Comparison of ENCODE assay signal across 1 cellular context in genomic region chr10:63766766-63767505, GRCh38.
TF ChIP-seq lines count a peak whose summit lies in the region.

No MANE protein-coding gene starts in this region.

TF ChIP-seq in HepG2, 621 proteins besides CTCF, POLR2A, EP300 and RAD21 (continued from another document):
- TF ChIP-seq, protein P1, sequence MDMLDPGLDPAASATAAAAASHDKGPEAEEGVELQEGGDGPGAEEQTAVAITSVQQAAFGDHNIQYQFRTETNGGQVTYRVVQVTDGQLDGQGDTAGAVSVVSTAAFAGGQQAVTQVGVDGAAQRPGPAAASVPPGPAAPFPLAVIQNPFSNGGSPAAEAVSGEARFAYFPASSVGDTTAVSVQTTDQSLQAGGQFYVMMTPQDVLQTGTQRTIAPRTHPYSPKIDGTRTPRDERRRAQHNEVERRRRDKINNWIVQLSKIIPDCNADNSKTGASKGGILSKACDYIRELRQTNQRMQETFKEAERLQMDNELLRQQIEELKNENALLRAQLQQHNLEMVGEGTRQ (IDR thresholded peaks at IDR 0.05; ENCODE audit: low read depth, low read length) = no peak
- TF ChIP-seq, protein P1 (CRISPR knock-in tag; IDR thresholded peaks at IDR 0.05; ENCODE audit: borderline replicate concordance) = no peak
- no peak for TF ChIP-seq ZSCAN29 (CRISPR knock-in tag; conservative IDR thresholded peaks at IDR 0.05)
- no peak for TF ChIP-seq MAFK (conservative IDR thresholded peaks at IDR 0.05 in 1 of 2, IDR thresholded peaks at IDR 0.05 in 1 of 2; ENCODE audit: low read length in 2 of 2)
- TF ChIP-seq PHF8 (CRISPR knock-in tag; IDR thresholded peaks at IDR 0.05) = no peak
- TF ChIP-seq HNRNPL (IDR thresholded peaks at IDR 0.05; ENCODE audit: low read depth, low read length) = no peak
- TF ChIP-seq SRSF4 (IDR thresholded peaks at IDR 0.05; ENCODE audit: low read depth, low read length, poor library complexity, severe bottlenecking) = no peak
- no peak for TF ChIP-seq ZNF720 (CRISPR knock-in tag; IDR thresholded peaks at IDR 0.05)
- no peak for TF ChIP-seq ZFY (CRISPR knock-in tag; IDR thresholded peaks at IDR 0.05)
- TF ChIP-seq STAT5B (CRISPR knock-in tag; IDR thresholded peaks at IDR 0.05) = no peak
- TF ChIP-seq, protein P2, sequence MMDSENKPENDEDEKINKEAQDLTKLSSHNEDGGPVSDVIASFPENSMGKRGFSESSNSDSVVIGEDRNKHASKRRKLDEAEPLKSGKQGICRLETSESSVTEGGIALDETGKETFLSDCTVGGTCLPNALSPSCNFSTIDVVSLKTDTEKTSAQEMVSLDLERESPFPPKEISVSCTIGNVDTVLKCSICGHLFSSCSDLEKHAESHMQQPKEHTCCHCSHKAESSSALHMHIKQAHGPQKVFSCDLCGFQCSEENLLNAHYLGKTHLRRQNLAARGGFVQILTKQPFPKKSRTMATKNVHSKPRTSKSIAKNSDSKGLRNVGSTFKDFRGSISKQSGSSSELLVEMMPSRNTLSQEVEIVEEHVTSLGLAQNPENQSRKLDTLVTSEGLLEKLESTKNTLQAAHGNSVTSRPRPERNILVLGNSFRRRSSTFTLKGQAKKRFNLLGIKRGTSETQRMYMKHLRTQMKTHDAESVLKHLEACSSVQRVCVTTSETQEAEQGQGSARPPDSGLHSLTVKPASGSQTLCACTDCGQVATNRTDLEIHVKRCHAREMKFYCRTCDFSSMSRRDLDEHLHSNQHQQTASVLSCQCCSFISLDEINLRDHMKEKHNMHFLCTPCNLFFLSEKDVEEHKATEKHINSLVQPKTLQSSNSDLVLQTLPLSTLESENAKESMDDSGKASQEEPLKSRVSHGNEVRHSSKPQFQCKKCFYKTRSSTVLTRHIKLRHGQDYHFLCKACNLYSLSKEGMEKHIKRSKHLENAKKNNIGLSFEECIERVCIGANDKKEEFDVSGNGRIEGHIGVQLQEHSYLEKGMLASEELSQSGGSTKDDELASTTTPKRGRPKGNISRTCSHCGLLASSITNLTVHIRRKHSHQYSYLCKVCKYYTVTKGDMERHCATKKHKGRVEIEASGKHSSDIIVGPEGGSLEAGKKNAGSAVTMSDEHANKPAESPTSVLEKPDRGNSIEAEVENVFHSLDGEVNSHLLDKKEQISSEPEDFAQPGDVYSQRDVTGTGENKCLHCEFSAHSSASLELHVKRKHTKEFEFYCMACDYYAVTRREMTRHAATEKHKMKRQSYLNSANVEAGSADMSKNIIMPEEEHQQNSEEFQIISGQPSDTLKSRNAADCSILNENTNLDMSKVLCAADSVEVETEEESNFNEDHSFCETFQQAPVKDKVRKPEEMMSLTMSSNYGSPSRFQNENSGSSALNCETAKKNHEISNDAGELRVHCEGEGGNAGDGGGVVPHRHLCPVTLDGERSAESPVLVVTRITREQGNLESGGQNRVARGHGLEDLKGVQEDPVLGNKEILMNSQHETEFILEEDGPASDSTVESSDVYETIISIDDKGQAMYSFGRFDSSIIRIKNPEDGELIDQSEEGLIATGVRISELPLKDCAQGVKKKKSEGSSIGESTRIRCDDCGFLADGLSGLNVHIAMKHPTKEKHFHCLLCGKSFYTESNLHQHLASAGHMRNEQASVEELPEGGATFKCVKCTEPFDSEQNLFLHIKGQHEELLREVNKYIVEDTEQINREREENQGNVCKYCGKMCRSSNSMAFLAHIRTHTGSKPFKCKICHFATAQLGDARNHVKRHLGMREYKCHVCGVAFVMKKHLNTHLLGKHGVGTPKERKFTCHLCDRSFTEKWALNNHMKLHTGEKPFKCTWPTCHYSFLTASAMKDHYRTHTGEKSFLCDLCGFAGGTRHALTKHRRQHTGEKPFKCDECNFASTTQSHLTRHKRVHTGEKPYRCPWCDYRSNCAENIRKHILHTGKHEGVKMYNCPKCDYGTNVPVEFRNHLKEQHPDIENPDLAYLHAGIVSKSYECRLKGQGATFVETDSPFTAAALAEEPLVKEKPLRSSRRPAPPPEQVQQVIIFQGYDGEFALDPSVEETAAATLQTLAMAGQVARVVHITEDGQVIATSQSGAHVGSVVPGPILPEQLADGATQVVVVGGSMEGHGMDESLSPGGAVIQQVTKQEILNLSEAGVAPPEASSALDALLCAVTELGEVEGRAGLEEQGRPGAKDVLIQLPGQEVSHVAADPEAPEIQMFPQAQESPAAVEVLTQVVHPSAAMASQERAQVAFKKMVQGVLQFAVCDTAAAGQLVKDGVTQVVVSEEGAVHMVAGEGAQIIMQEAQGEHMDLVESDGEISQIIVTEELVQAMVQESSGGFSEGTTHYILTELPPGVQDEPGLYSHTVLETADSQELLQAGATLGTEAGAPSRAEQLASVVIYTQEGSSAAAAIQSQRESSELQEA (CRISPR knock-in tag; IDR thresholded peaks at IDR 0.05; ENCODE audit: not compliant biosample characterization) = no peak
- TF ChIP-seq SMARCE1 (IDR thresholded peaks at IDR 0.05; ENCODE audit: borderline replicate concordance) = no peak
- TF ChIP-seq ZNF75D (CRISPR knock-in tag; IDR thresholded peaks at IDR 0.05; ENCODE audit: borderline replicate concordance) = no peak
- TF ChIP-seq, protein P3, sequence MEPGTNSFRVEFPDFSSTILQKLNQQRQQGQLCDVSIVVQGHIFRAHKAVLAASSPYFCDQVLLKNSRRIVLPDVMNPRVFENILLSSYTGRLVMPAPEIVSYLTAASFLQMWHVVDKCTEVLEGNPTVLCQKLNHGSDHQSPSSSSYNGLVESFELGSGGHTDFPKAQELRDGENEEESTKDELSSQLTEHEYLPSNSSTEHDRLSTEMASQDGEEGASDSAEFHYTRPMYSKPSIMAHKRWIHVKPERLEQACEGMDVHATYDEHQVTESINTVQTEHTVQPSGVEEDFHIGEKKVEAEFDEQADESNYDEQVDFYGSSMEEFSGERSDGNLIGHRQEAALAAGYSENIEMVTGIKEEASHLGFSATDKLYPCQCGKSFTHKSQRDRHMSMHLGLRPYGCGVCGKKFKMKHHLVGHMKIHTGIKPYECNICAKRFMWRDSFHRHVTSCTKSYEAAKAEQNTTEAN (CRISPR knock-in tag; conservative IDR thresholded peaks at IDR 0.05) = no peak
TF ChIP-seq in HepG2: peak in this region for 0.
